Comparison of ENCODE assay signal across 8 cellular contexts in genomic region chr2:24827321-24828261, GRCh38. TPM values are rescaled to one million over a fixed set of nuclear protein-coding genes. Genes with fewer than 3 reads are reported as not detected.
A peak's percentile ranks its signal among the peaks of the same experiment; 100 is the strongest.
DNase-seq lines count a peak whose midpoint lies in the region; ATAC-seq, FAIRE-seq and TF ChIP-seq lines count a peak whose summit lies in the region.

No MANE protein-coding gene starts in this region.

- H3K9ac ChIP-seq in Loucy (ENCODE audit: low read depth, low read length, poor library complexity, severe bottlenecking), result no peak overlapping the region

- H2AFZ ChIP-seq in Loucy (ENCODE audit: low read length) (no peak overlapping the region), osteoblast (ENCODE audit: low read length) (no peak overlapping the region)

- H3F3A ChIP-seq in Loucy (ENCODE audit: low read depth), result no peaks in the 10 kb centered on the region

- TF ChIP-seq CTCF in Loucy (conservative IDR thresholded peaks at IDR 0.05; ENCODE audit: low read length) (peak; percentile 86), osteoblast (IDR thresholded peaks at IDR 0.05; ENCODE audit: extremely low read depth, low read depth, low read length) (peak; percentile 98), thyroid gland (IDR thresholded peaks at IDR 0.05) (peak; percentile 84 to 93 (median 90))

- H3K27me3 ChIP-seq in Loucy (ENCODE audit: insufficient read depth, low read length, poor library complexity, severe bottlenecking), result no peaks in the 10 kb centered on the region
- no peaks in the 10 kb centered on the region for H3K27me3 ChIP-seq in osteoblast (ENCODE audit: insufficient read depth, low read length)
- no peaks in the 10 kb centered on the region for H3K27me3 ChIP-seq in thyroid gland

- no peaks in the 10 kb centered on the region for H3K9me2 ChIP-seq in Loucy (replicated peaks; ENCODE audit: low read depth, low read length)

- DNase-seq in DMS 273 (lab: John Stamatoyannopoulos, UW; ENCODE audit: unreplicated experiment) (peak; percentile 92), SHP77 treated with DMSO at 0.1 percent for 48 hours (lab: John Stamatoyannopoulos, UW) (peak; percentile 64), frontal cortex (ENCODE audit: low spot score in 2 of 2) (peak; percentile 80 to 92), osteoblast (ENCODE audit: insufficient read length, low spot score, missing footprints) (peak; percentile 99), thyroid gland (peak; percentile 86)
- peak; percentile 88 for DNase-seq in activated effector memory CD4-positive, alpha-beta T cell treated with anti-CD3 and anti-CD28 coated beads, Interleukin-2, amount 50 U/mL, for 16 hours

- H3K4me1 ChIP-seq in Loucy (ENCODE audit: insufficient read depth, low read length, poor library complexity, severe bottlenecking), result peaks cover 4% of the 10 kb centered on the region
- no peaks in the 10 kb centered on the region for H3K4me1 ChIP-seq in osteoblast (ENCODE audit: insufficient read depth, low read length)
- peaks cover 17 to 25% of the 10 kb centered on the region in 2 donors for H3K4me1 ChIP-seq in thyroid gland

- no peak overlapping the region for H3K4me2 ChIP-seq in Loucy (ENCODE audit: low read depth, low read length, poor library complexity, severe bottlenecking)
- H3K4me2 ChIP-seq in osteoblast (ENCODE audit: insufficient read depth, low read length), result peak overlapping the region; percentile 55

- ATAC-seq in GM21529 (IDR thresholded peaks at IDR 0.05; ENCODE audit: unreplicated experiment), result peak; percentile 86

- H3K4me3 ChIP-seq in Loucy (ENCODE audit: low read length, poor library complexity, severe bottlenecking) (no peak overlapping the region), osteoblast (ENCODE audit: insufficient read depth, low read length) (no peak overlapping the region), thyroid gland (replicated peaks in 1 of 3) (no peak overlapping the region)

- H3K9me3 ChIP-seq in Loucy (ENCODE audit: insufficient read depth, low read depth, low read length) (no peaks in the 10 kb centered on the region), osteoblast (ENCODE audit: low read depth, low read length) (no peaks in the 10 kb centered on the region), thyroid gland (no peaks in the 10 kb centered on the region)

- no peak overlapping the region for H3K27ac ChIP-seq in osteoblast (ENCODE audit: low read depth, low read length)
- no peak overlapping the region for H3K27ac ChIP-seq in thyroid gland

- H3K36me3 ChIP-seq in Loucy (ENCODE audit: insufficient read depth, low read length) (peaks cover 37% of the 10 kb centered on the region; the same call in 1 of the 2 replicates), osteoblast (ENCODE audit: insufficient read depth, low read length) (peaks cover 5% of the 10 kb centered on the region), thyroid gland (no peaks in the 10 kb centered on the region)

- H3K79me2 ChIP-seq in Loucy (ENCODE audit: insufficient read depth, low read length), result no peaks in the 10 kb centered on the region
- H3K79me2 ChIP-seq in osteoblast (ENCODE audit: insufficient read depth, low read length), result no peaks in the 10 kb centered on the region

- no peak for TF ChIP-seq POLR2A in thyroid gland (IDR thresholded peaks at IDR 0.05)

- no peak for FAIRE-seq in frontal cortex (lab: Jason Lieb, UNC)

- no peaks in the 10 kb centered on the region for H4K20me1 ChIP-seq in Loucy (ENCODE audit: insufficient read depth, low read length, poor library complexity, severe bottlenecking)
- H4K20me1 ChIP-seq in osteoblast (ENCODE audit: insufficient read depth, low read length), result no peaks in the 10 kb centered on the region

- intact Hi-C loops in thyroid gland (cut with DNase I), result loop anchor here (2.0 kb wide), 1 partner anchor 419 kb away; no protein-coding TSS in a partner anchor

- 25 to 27% methylated on average over 29 to 31 of the region's 31 CpGs for WGBS in thyroid gland, 2 donors

RNA-seq across cellular contexts. Expression of gene CENPO, which starts 34.4 kb away (rescaled TPM):
- total RNA-seq in frontal cortex, result 10.6 TPM
- 8.0 and 9.1 TPM in 2 replicates for total RNA-seq in osteoblast
- total RNA-seq in thyroid gland, result 1 to 10 TPM; 4.2 to 8.9 (median 6.3) TPM

RNA-seq across cellular contexts. Expression of gene PTRHD1, which starts 34.4 kb away (rescaled TPM):
- 41.2 TPM for total RNA-seq in frontal cortex
- 21.5 and 25.0 TPM in 2 replicates for total RNA-seq in osteoblast
- 10 to 100 TPM; 12.6 to 68.8 (median 31.6) TPM for total RNA-seq in thyroid gland
